ENCODE assay signal across 19 cellular contexts in the genomic region with DNA sequence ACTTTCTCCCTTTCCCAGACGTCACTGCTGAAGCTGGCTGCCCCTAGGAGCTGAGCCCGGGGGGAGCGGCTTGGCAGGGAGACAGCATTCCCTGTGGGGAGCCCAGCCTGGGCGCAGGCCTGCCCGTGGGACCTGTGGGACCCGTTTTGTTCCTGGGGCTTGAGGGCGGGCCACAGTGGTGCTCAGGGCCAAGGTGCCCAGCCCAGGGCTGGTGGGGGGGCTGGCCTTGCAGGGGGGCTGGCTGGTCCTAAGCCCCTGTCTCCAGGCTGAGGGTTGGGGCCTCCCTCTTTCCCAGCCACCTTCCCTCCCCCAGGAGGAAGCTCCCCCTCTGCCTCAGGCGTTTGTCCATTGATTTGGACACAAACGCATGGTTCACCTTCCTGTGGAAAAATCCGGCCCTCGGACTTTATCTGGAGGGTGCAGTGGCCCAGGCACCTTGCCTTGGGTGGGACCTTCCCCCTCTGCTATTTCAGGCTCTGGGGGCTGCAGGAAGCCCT. TPM values are rescaled to one million over a fixed set of nuclear protein-coding genes. Genes with fewer than 3 reads are reported as not detected.
DNase-seq lines count a peak whose midpoint lies in the region; ATAC-seq, FAIRE-seq and TF ChIP-seq lines count a peak whose summit lies in the region.
"Had no signal": no experiment of that assay in that cellular context is flagged by ENCODE, and none has a peak within 500 bp of the region (broad histone marks: within the 10 kb centered on the region; RNA-seq: fewer than 3 reads in every experiment).

No MANE protein-coding gene starts in this region.

- H3K9me3 Mint-ChIP-seq in chondrocyte (ENCODE audit: low read depth), result no peaks in the 10 kb centered on the region
- no peaks in the 10 kb centered on the region for H3K9me3 Mint-ChIP-seq in osteocyte (ENCODE audit: unreplicated experiment)
- H3K9me3 Mint-ChIP-seq: IgD-negative memory B cell; immature natural killer cell; neural progenitor cell; stimulated activated naive CD8-positive, alpha-beta T cell treated with anti-CD3 and anti-CD28 coated beads, Interleukin-15, amount 100 ng/mL, for 72 hours had no signal

- TF ChIP-seq POLR2A in uterus (IDR thresholded peaks at IDR 0.05) (no peak), GM12892 (IDR thresholded peaks at IDR 0.05; ENCODE audit: low read depth, low read length) (no peak)

- H3K36me3 Mint-ChIP-seq in chondrocyte (ENCODE audit: low read depth), result no peaks in the 10 kb centered on the region
- H3K36me3 Mint-ChIP-seq in osteocyte (ENCODE audit: unreplicated experiment), result peaks cover 1% of the 10 kb centered on the region
- H3K36me3 Mint-ChIP-seq: IgD-negative memory B cell, immature natural killer cell, neural progenitor cell had no signal

- H3K4me1 ChIP-seq in left ventricle myocardium inferior (peaks cover 78% of the 10 kb centered on the region), uterus (peaks cover 0 to 20% of the 10 kb centered on the region in 2 donors)

- TF ChIP-seq CTCF in chondrocyte (IDR thresholded peaks at IDR 0.05) (no peak), left ventricle myocardium inferior (IDR thresholded peaks at IDR 0.05; ENCODE audit: borderline replicate concordance) (no peak), osteocyte (IDR thresholded peaks at IDR 0.05) (no peak), uterus (IDR thresholded peaks at IDR 0.05) (no peak)

- intact Hi-C loops in left ventricle myocardium inferior (cut with micrococcal nuclease), result no loop called here
- intact Hi-C loops in uterus (cut with DNase I; ENCODE audit: low total_unique reads), result no loop called here

- no peak overlapping the region for H3K4me3 Mint-ChIP-seq in chondrocyte (ENCODE audit: unreplicated experiment)
- no peak overlapping the region for H3K4me3 Mint-ChIP-seq in osteocyte (ENCODE audit: unreplicated experiment)
- H3K4me3 Mint-ChIP-seq: B cell; IgD-negative memory B cell; immature natural killer cell; stimulated activated naive CD8-positive, alpha-beta T cell treated with anti-CD3 and anti-CD28 coated beads, Interleukin-15, amount 100 ng/mL, for 72 hours had no signal

- FAIRE-seq in GM12892 (lab: Jason Lieb, UNC), result no peak
- FAIRE-seq: GM12878 had no signal

- H3K27ac Mint-ChIP-seq in chondrocyte (ENCODE audit: unreplicated experiment) (no peak overlapping the region), osteocyte (ENCODE audit: unreplicated experiment) (peak overlapping the region; percentile 88)
- H3K27ac Mint-ChIP-seq: B cell; IgD-negative memory B cell; immature natural killer cell; neural progenitor cell; stimulated activated naive CD8-positive, alpha-beta T cell treated with anti-CD3 and anti-CD28 coated beads, Interleukin-15, amount 100 ng/mL, for 72 hours had no signal

- H3K9me3 ChIP-seq in left ventricle myocardium inferior (replicated peaks), result no peaks in the 10 kb centered on the region
- H3K9me3 ChIP-seq in uterus, result no peaks in the 10 kb centered on the region

- H3K27me3 ChIP-seq in left ventricle myocardium inferior (ENCODE audit: low read depth), result no peaks in the 10 kb centered on the region
- no peaks in the 10 kb centered on the region for H3K27me3 ChIP-seq in uterus

- ATAC-seq in GM19455 (IDR thresholded peaks at IDR 0.05; ENCODE audit: unreplicated experiment) (no peak), HG03520 (IDR thresholded peaks at IDR 0.05; ENCODE audit: unreplicated experiment) (no peak)
- ATAC-seq: stimulated activated naive CD8-positive, alpha-beta T cell treated with anti-CD3 and anti-CD28 coated beads, Interleukin-15, amount 100 ng/mL, for 72 hours had no signal

- H3K4me3 ChIP-seq in left ventricle myocardium inferior (peak overlapping the region; percentile 91), uterus (no peak overlapping the region)
- H3K4me3 ChIP-seq: GM12878, neural progenitor cell had no signal

- DNase-seq in chondrocyte (ENCODE audit: low spot score), result peak; percentile 66
- DNase-seq in left ventricle myocardium inferior, result peak; percentile 61
- DNase-seq in osteocyte (ENCODE audit: extremely low spot score, unreplicated experiment), result no peak
- DNase-seq in uterus, result no peak
- DNase-seq in GM12892 (ENCODE audit: insufficient read length), result no peak
- DNase-seq: amniotic stem cell; cerebellar nuclear complex; GDM1; GOT3; immature natural killer cell; midbrain; NCI-H2029; stimulated activated naive CD8-positive, alpha-beta T cell treated with anti-CD3 and anti-CD28 coated beads, Interleukin-15, amount 100 ng/mL, for 72 hours had no signal

- H3K4me1 Mint-ChIP-seq in chondrocyte (ENCODE audit: low read depth), result peaks cover 51% of the 10 kb centered on the region
- peaks cover 67% of the 10 kb centered on the region for H3K4me1 Mint-ChIP-seq in osteocyte (ENCODE audit: unreplicated experiment)

- H3K27ac ChIP-seq in left ventricle myocardium inferior (replicated peaks) (peak overlapping the region; percentile 98), uterus (peak overlapping the region; percentile 80 to 83)
- H3K27ac ChIP-seq: neural progenitor cell had no signal

- H3K36me3 ChIP-seq in left ventricle myocardium inferior, result peaks cover 20% of the 10 kb centered on the region
- H3K36me3 ChIP-seq in uterus, result no peaks in the 10 kb centered on the region
- H3K36me3 ChIP-seq: neural progenitor cell had no signal

- no peaks in the 10 kb centered on the region for H3K27me3 Mint-ChIP-seq in chondrocyte (ENCODE audit: low read depth)
- H3K27me3 Mint-ChIP-seq in osteocyte (ENCODE audit: unreplicated experiment), result no peaks in the 10 kb centered on the region

RNA-seq across cellular contexts. Expression of a gene that starts 4.4 kb away (rescaled TPM):
- total RNA-seq in chondrocyte (61.5 to 89.4 TPM (median 87.0 TPM) in 3 replicates), left ventricle myocardium inferior (221 TPM), osteocyte (143 and 146 TPM in 2 replicates), uterus (10 to 100 TPM; 10.3 to 97.1 (median 33.1) TPM)
- not detected for polyA plus RNA-seq in GM12892 (2012; ENCODE audit: missing spikeins)
- polyA plus RNA-seq: IgD-negative memory B cell had no signal

RNA-seq across cellular contexts. Expression of a gene that starts 11.5 kb away (rescaled TPM):
- total RNA-seq in chondrocyte, result 1.1 to 3.7 TPM (median 2.5 TPM) in 3 replicates
- not detected for total RNA-seq in left ventricle myocardium inferior
- total RNA-seq in osteocyte, result 4.1 and 4.4 TPM in 2 replicates
- 1 to 10 TPM in 1 of 4 donors, not detected in 3; 1.5 TPM for total RNA-seq in uterus
- not detected for polyA plus RNA-seq in GM12892 (2012; ENCODE audit: missing spikeins)
- polyA plus RNA-seq: IgD-negative memory B cell, immature natural killer cell had no signal

RNA-seq across cellular contexts. Expression of a gene that starts 16.5 kb away (rescaled TPM):
- total RNA-seq in chondrocyte (12.6 to 15.4 TPM (median 14.2 TPM) in 3 replicates), left ventricle myocardium inferior (21.7 TPM), osteocyte (22.2 and 24.3 TPM in 2 replicates), uterus (10 to 100 TPM; 18.8 to 58.4 (median 27.6) TPM)
- 8.4 TPM for polyA plus RNA-seq in GM12892 (2012; ENCODE audit: missing spikeins)

RNA-seq across cellular contexts. Expression of a gene that starts 16.7 kb away (rescaled TPM):
- total RNA-seq in chondrocyte (107 to 158 TPM (median 108 TPM) in 3 replicates), left ventricle myocardium inferior (80.1 TPM), osteocyte (183 and 194 TPM in 2 replicates), uterus (100 to 1,000 TPM in 2 of 4 donors, 10 to 100 TPM in 2; 53.8 to 347 (median 131) TPM)
- 23.7 TPM for polyA plus RNA-seq in GM12892 (2012; ENCODE audit: missing spikeins)

RNA-seq across cellular contexts. Expression of a gene that starts 21.5 kb away (rescaled TPM):
- 39.0 to 43.4 TPM (median 41.7 TPM) in 3 replicates for total RNA-seq in chondrocyte
- 14.5 TPM for total RNA-seq in left ventricle myocardium inferior
- total RNA-seq in osteocyte, result 45.4 and 46.9 TPM in 2 replicates
- total RNA-seq in uterus, result 10 to 100 TPM; 16.9 to 50.0 (median 34.6) TPM
- 9.7 TPM for polyA plus RNA-seq in GM12892 (2012; ENCODE audit: missing spikeins)

Comparison
In these comparisons a context has a peak if more than half of its experiments do, and no peak if none do; other contexts are left out.
1. DNase-seq: peak in chondrocyte (single experiment) and left ventricle myocardium inferior (single experiment); none in osteocyte (single experiment), uterus (0 of 2) and GM12892 (single experiment).